Comparison of ENCODE assay signal across 19 cellular contexts in genomic region chr21:14573244-14573643, GRCh38. TPM values are rescaled to one million over a fixed set of nuclear protein-coding genes. Genes with fewer than 3 reads are reported as not detected.
DNase-seq lines count a peak whose midpoint lies in the region; ATAC-seq and TF ChIP-seq lines count a peak whose summit lies in the region.
"Had no signal": no experiment of that assay in that cellular context is flagged by ENCODE, and none has a peak within 500 bp of the region (broad histone marks: within the 10 kb centered on the region; RNA-seq: fewer than 3 reads in every experiment).

No MANE protein-coding gene starts in this region.

- H3K4me3 ChIP-seq in GM12865 (ENCODE audit: low read depth, low read length), result no peak overlapping the region

- ATAC-seq in stimulated activated effector memory CD8-positive, alpha-beta T cell treated with anti-CD3 and anti-CD28 coated beads, Interleukin-12 subunit alpha, Interleukin-12 subunit beta, amount 100 ng/mL, for 72 hours, result peak; percentile 76
- no peak for ATAC-seq in HG02588 (IDR thresholded peaks at IDR 0.05; ENCODE audit: unreplicated experiment)

- H3K4me3 Mint-ChIP-seq in activated CD4-positive, alpha-beta memory T cell treated with anti-CD3 and anti-CD28 coated beads for 36 hours, result no peak overlapping the region
- no peak overlapping the region for H3K4me3 Mint-ChIP-seq in activated CD4-positive, alpha-beta memory T cell treated with anti-CD3 and anti-CD28 coated beads, Interleukin-2, amount 10 ng/mL, durations not matched to agents 7 days and 5 days
- peak overlapping the region; percentile 19 for H3K4me3 Mint-ChIP-seq in activated T-helper 1 cell treated with anti-CD3 and anti-CD28 coated beads, Interleukin-12 subunit alpha, Interleukin-12 subunit beta, Interleukin-2, Interleukin-4 antibody, amounts not matched to agents 30 ng/mL and 10 ng/mL and 1 ng/mL, durations not matched to agents 14 hours and 24 hours and 36 hours
- no peak overlapping the region for H3K4me3 Mint-ChIP-seq in stimulated activated effector memory CD8-positive, alpha-beta T cell treated with anti-CD3 and anti-CD28 coated beads, Interleukin-12 subunit alpha, Interleukin-12 subunit beta, amount 100 ng/mL, for 72 hours
- H3K4me3 Mint-ChIP-seq: H9 had no signal

- peak overlapping the region; percentile 29 for H3K27ac Mint-ChIP-seq in activated CD4-positive, alpha-beta memory T cell treated with anti-CD3 and anti-CD28 coated beads for 36 hours
- H3K27ac Mint-ChIP-seq in activated CD4-positive, alpha-beta memory T cell treated with anti-CD3 and anti-CD28 coated beads, Interleukin-2, amount 10 ng/mL, durations not matched to agents 7 days and 5 days, result no peak overlapping the region
- peak overlapping the region; percentile 85 for H3K27ac Mint-ChIP-seq in activated T-helper 1 cell treated with anti-CD3 and anti-CD28 coated beads, Interleukin-12 subunit alpha, Interleukin-12 subunit beta, Interleukin-2, Interleukin-4 antibody, amounts not matched to agents 30 ng/mL and 10 ng/mL and 1 ng/mL, durations not matched to agents 14 hours and 24 hours and 36 hours
- no peak overlapping the region for H3K27ac Mint-ChIP-seq in stimulated activated effector memory CD8-positive, alpha-beta T cell treated with anti-CD3 and anti-CD28 coated beads, Interleukin-12 subunit alpha, Interleukin-12 subunit beta, amount 100 ng/mL, for 72 hours
- H3K27ac Mint-ChIP-seq: CD4-positive, CD25-positive, alpha-beta regulatory T cell; H9 had no signal

- CTCF ChIA-PET in activated CD4-positive, alpha-beta memory T cell treated with anti-CD3 and anti-CD28 coated beads for 36 hours (lab: Charles Lee), result interaction anchor here (1.2 kb wide), 1 partner anchor 28 kb away, joined by 3 read pairs; no protein-coding TSS in a partner anchor
- CTCF ChIA-PET in activated CD4-positive, alpha-beta memory T cell treated with anti-CD3 and anti-CD28 coated beads, Interleukin-2, amount 10 ng/mL, durations not matched to agents 7 days and 5 days (lab: Charles Lee), result no interaction called here

- POLR2A ChIA-PET in activated CD4-positive, alpha-beta memory T cell treated with anti-CD3 and anti-CD28 coated beads for 36 hours (lab: Charles Lee), result no interaction called here
- POLR2A ChIA-PET in activated CD4-positive, alpha-beta memory T cell treated with anti-CD3 and anti-CD28 coated beads, Interleukin-2, amount 10 ng/mL, durations not matched to agents 7 days and 5 days (lab: Charles Lee), result interaction anchor here (0.7 to 1.1 kb wide), 2 partner anchors 14 to 16 kb away, joined by 3 to 5 read pairs; no protein-coding TSS in a partner anchor

- H3K36me3 Mint-ChIP-seq in activated CD4-positive, alpha-beta memory T cell treated with anti-CD3 and anti-CD28 coated beads for 36 hours, result no peaks in the 10 kb centered on the region
- peaks cover 10% of the 10 kb centered on the region for H3K36me3 Mint-ChIP-seq in activated CD4-positive, alpha-beta memory T cell treated with anti-CD3 and anti-CD28 coated beads, Interleukin-2, amount 10 ng/mL, durations not matched to agents 7 days and 5 days (ENCODE audit: low read depth)
- peaks cover 20% of the 10 kb centered on the region for H3K36me3 Mint-ChIP-seq in activated T-helper 1 cell treated with anti-CD3 and anti-CD28 coated beads, Interleukin-12 subunit alpha, Interleukin-12 subunit beta, Interleukin-2, Interleukin-4 antibody, amounts not matched to agents 30 ng/mL and 10 ng/mL and 1 ng/mL, durations not matched to agents 14 hours and 24 hours and 36 hours (ENCODE audit: low read depth)
- H3K36me3 Mint-ChIP-seq in stimulated activated effector memory CD8-positive, alpha-beta T cell treated with anti-CD3 and anti-CD28 coated beads, Interleukin-12 subunit alpha, Interleukin-12 subunit beta, amount 100 ng/mL, for 72 hours, result no peaks in the 10 kb centered on the region
- H3K36me3 Mint-ChIP-seq: CD4-positive, CD25-positive, alpha-beta regulatory T cell had no signal

- no peak for TF ChIP-seq CTCF in GM12865 (IDR thresholded peaks at IDR 0.05; ENCODE audit: insufficient read depth, low read depth, low read length, missing control alignments)

- peaks cover 16% of the 10 kb centered on the region for H3K4me1 Mint-ChIP-seq in activated CD4-positive, alpha-beta memory T cell treated with anti-CD3 and anti-CD28 coated beads for 36 hours (ENCODE audit: low read depth)
- H3K4me1 Mint-ChIP-seq in activated CD4-positive, alpha-beta memory T cell treated with anti-CD3 and anti-CD28 coated beads, Interleukin-2, amount 10 ng/mL, durations not matched to agents 7 days and 5 days, result peaks cover 9% of the 10 kb centered on the region
- peaks cover 56% of the 10 kb centered on the region for H3K4me1 Mint-ChIP-seq in activated T-helper 1 cell treated with anti-CD3 and anti-CD28 coated beads, Interleukin-12 subunit alpha, Interleukin-12 subunit beta, Interleukin-2, Interleukin-4 antibody, amounts not matched to agents 30 ng/mL and 10 ng/mL and 1 ng/mL, durations not matched to agents 14 hours and 24 hours and 36 hours (ENCODE audit: low read depth)
- peaks cover 12% of the 10 kb centered on the region for H3K4me1 Mint-ChIP-seq in stimulated activated effector memory CD8-positive, alpha-beta T cell treated with anti-CD3 and anti-CD28 coated beads, Interleukin-12 subunit alpha, Interleukin-12 subunit beta, amount 100 ng/mL, for 72 hours

- DNase-seq in activated CD4-positive, alpha-beta memory T cell treated with anti-CD3 and anti-CD28 coated beads for 36 hours, result no peak
- no peak for DNase-seq in activated CD4-positive, alpha-beta memory T cell treated with anti-CD3 and anti-CD28 coated beads, Interleukin-2, amount 10 ng/mL, durations not matched to agents 7 days and 5 days
- DNase-seq in GM12865 (ENCODE audit: low read depth) (peak; percentile 22), midbrain (lab: John Stamatoyannopoulos, UW) (no peak)
- DNase-seq in activated T-helper 1 cell treated with anti-CD3 and anti-CD28 coated beads, Interleukin-12 subunit alpha, Interleukin-12 subunit beta, Interleukin-2, Interleukin-4 antibody, amounts not matched to agents 30 ng/mL and 10 ng/mL and 1 ng/mL, durations not matched to agents 14 hours and 24 hours and 36 hours (ENCODE audit: low spot score), result no peak
- DNase-seq in stimulated activated effector memory CD8-positive, alpha-beta T cell treated with anti-CD3 and anti-CD28 coated beads, Interleukin-12 subunit alpha, Interleukin-12 subunit beta, amount 100 ng/mL, for 72 hours (ENCODE audit: low spot score in 2 of 2), result no peak
- DNase-seq: BE2C; CD4-positive, CD25-positive, alpha-beta regulatory T cell; COR-L47; DMS 273 treated with DMSO at 0.1 percent for 48 hours; DND-41; H9; KBM-7; NCI-H1694 treated with DMSO at 0.1 percent for 48 hours; NCI-H510A; NCI-H774; SHP77 had no signal

- H3K27me3 Mint-ChIP-seq in activated CD4-positive, alpha-beta memory T cell treated with anti-CD3 and anti-CD28 coated beads for 36 hours, result no peaks in the 10 kb centered on the region
- H3K27me3 Mint-ChIP-seq in activated CD4-positive, alpha-beta memory T cell treated with anti-CD3 and anti-CD28 coated beads, Interleukin-2, amount 10 ng/mL, durations not matched to agents 7 days and 5 days, result no peaks in the 10 kb centered on the region
- H3K27me3 Mint-ChIP-seq in activated T-helper 1 cell treated with anti-CD3 and anti-CD28 coated beads, Interleukin-12 subunit alpha, Interleukin-12 subunit beta, Interleukin-2, Interleukin-4 antibody, amounts not matched to agents 30 ng/mL and 10 ng/mL and 1 ng/mL, durations not matched to agents 14 hours and 24 hours and 36 hours (ENCODE audit: insufficient read depth), result no peaks in the 10 kb centered on the region
- H3K27me3 Mint-ChIP-seq: CD4-positive, CD25-positive, alpha-beta regulatory T cell had no signal

- intact Hi-C loops in activated CD4-positive, alpha-beta memory T cell treated with anti-CD3 and anti-CD28 coated beads for 36 hours (cut with micrococcal nuclease), result loop anchor here (2.0 kb wide), 3 partner anchors 16 to 38 kb away; partner anchors contain the start of gene SAMSN1
- intact Hi-C loops in activated T-helper 1 cell treated with anti-CD3 and anti-CD28 coated beads, Interleukin-12 subunit alpha, Interleukin-12 subunit beta, Interleukin-2, Interleukin-4 antibody, amounts not matched to agents 30 ng/mL and 10 ng/mL and 1 ng/mL, durations not matched to agents 14 hours and 24 hours and 36 hours (cut with micrococcal nuclease), result loop anchor here (1.0 to 5.0 kb wide), 5 partner anchors 9 to 164 kb away; no protein-coding TSS in a partner anchor

- H3K9me3 Mint-ChIP-seq in activated CD4-positive, alpha-beta memory T cell treated with anti-CD3 and anti-CD28 coated beads for 36 hours, result no peaks in the 10 kb centered on the region
- H3K9me3 Mint-ChIP-seq in activated CD4-positive, alpha-beta memory T cell treated with anti-CD3 and anti-CD28 coated beads, Interleukin-2, amount 10 ng/mL, durations not matched to agents 7 days and 5 days, result peaks cover 11% of the 10 kb centered on the region
- H3K9me3 Mint-ChIP-seq in activated T-helper 1 cell treated with anti-CD3 and anti-CD28 coated beads, Interleukin-12 subunit alpha, Interleukin-12 subunit beta, Interleukin-2, Interleukin-4 antibody, amounts not matched to agents 30 ng/mL and 10 ng/mL and 1 ng/mL, durations not matched to agents 14 hours and 24 hours and 36 hours, result peaks cover 31% of the 10 kb centered on the region
- H3K9me3 Mint-ChIP-seq in stimulated activated effector memory CD8-positive, alpha-beta T cell treated with anti-CD3 and anti-CD28 coated beads, Interleukin-12 subunit alpha, Interleukin-12 subunit beta, amount 100 ng/mL, for 72 hours, result no peaks in the 10 kb centered on the region
- H3K9me3 Mint-ChIP-seq: H9 had no signal

RNA-seq across cellular contexts. Expression of gene SAMSN1, which starts 27.1 kb away (rescaled TPM):
- total RNA-seq in activated CD4-positive, alpha-beta memory T cell treated with anti-CD3 and anti-CD28 coated beads for 36 hours, result 10 to 100 TPM; 47.5 to 48.4 TPM
- 10 to 100 TPM; 87.1 to 91.0 TPM for total RNA-seq in activated CD4-positive, alpha-beta memory T cell treated with anti-CD3 and anti-CD28 coated beads, Interleukin-2, amount 10 ng/mL, durations not matched to agents 7 days and 5 days
- total RNA-seq in activated T-helper 1 cell treated with anti-CD3 and anti-CD28 coated beads, Interleukin-12 subunit alpha, Interleukin-12 subunit beta, Interleukin-2, Interleukin-4 antibody, amounts not matched to agents 30 ng/mL and 10 ng/mL and 1 ng/mL, durations not matched to agents 14 hours and 24 hours and 36 hours, result 115 and 119 TPM in 2 replicates
- total RNA-seq: G401 had no signal

Comparison
In these comparisons a context has a peak if more than half of its experiments do, and no peak if none do; other contexts are left out.
1. H3K27ac Mint-ChIP-seq: peak in activated CD4-positive, alpha-beta memory T cell treated with anti-CD3 and anti-CD28 coated beads for 36 hours (single experiment) and activated T-helper 1 cell treated with anti-CD3 and anti-CD28 coated beads, Interleukin-12 subunit alpha, Interleukin-12 subunit beta, Interleukin-2, Interleukin-4 antibody, amounts not matched to agents 30 ng/mL and 10 ng/mL and 1 ng/mL, durations not matched to agents 14 hours and 24 hours and 36 hours (single experiment); none in activated CD4-positive, alpha-beta memory T cell treated with anti-CD3 and anti-CD28 coated beads, Interleukin-2, amount 10 ng/mL, durations not matched to agents 7 days and 5 days (single experiment) and stimulated activated effector memory CD8-positive, alpha-beta T cell treated with anti-CD3 and anti-CD28 coated beads, Interleukin-12 subunit alpha, Interleukin-12 subunit beta, amount 100 ng/mL, for 72 hours (single experiment).